Comparison of ENCODE assay signal across 11 cellular contexts in genomic region chr5:169745441-169746146, GRCh38.
DNase-seq lines count a peak whose midpoint lies in the region; ATAC-seq, FAIRE-seq and TF ChIP-seq lines count a peak whose summit lies in the region.
"Had no signal": no experiment of that assay in that cellular context is flagged by ENCODE, and none has a peak within 500 bp of the region (broad histone marks: within the 10 kb centered on the region; RNA-seq: fewer than 3 reads in every experiment).

No MANE protein-coding gene starts in this region.

- H3K9me3 Mint-ChIP-seq in activated T-helper 2 cell treated with anti-CD3 and anti-CD28 coated beads, Interferon-gamma antibody, Interleukin-2, Interleukin-4, amounts not matched to agents 10 μg/mL and 5 μg/mL and 100 μg/mL, durations not matched to agents 14 hours and 24 hours and 36 hours = no peaks in the 10 kb centered on the region
- H3K9me3 Mint-ChIP-seq in glutamatergic neuron (ENCODE audit: unreplicated experiment) (peaks cover 5% of the 10 kb centered on the region), chondrocyte (ENCODE audit: low read depth) (no peaks in the 10 kb centered on the region)

- H3K4me3 ChIP-seq in AG09309 (ENCODE audit: control insufficient read depth, low read depth, low read length) = no peak overlapping the region

- peak overlapping the region; percentile 44 for H3K27ac Mint-ChIP-seq in activated T-helper 2 cell treated with anti-CD3 and anti-CD28 coated beads, Interferon-gamma antibody, Interleukin-2, Interleukin-4, amounts not matched to agents 10 μg/mL and 5 μg/mL and 100 μg/mL, durations not matched to agents 14 hours and 24 hours and 36 hours
- H3K27ac Mint-ChIP-seq in glutamatergic neuron (ENCODE audit: unreplicated experiment) = peak overlapping the region; percentile 13
- H3K27ac Mint-ChIP-seq in chondrocyte (ENCODE audit: unreplicated experiment) = no peak overlapping the region

- ATAC-seq in GM19397 (IDR thresholded peaks at IDR 0.05; ENCODE audit: unreplicated experiment) = no peak
- ATAC-seq: left lobe of liver had no signal

- H3K4me1 Mint-ChIP-seq in activated T-helper 2 cell treated with anti-CD3 and anti-CD28 coated beads, Interferon-gamma antibody, Interleukin-2, Interleukin-4, amounts not matched to agents 10 μg/mL and 5 μg/mL and 100 μg/mL, durations not matched to agents 14 hours and 24 hours and 36 hours (ENCODE audit: low read depth) = peaks cover 10% of the 10 kb centered on the region
- peaks cover 46% of the 10 kb centered on the region for H3K4me1 Mint-ChIP-seq in glutamatergic neuron (ENCODE audit: low read depth, unreplicated experiment)
- peaks cover 41% of the 10 kb centered on the region for H3K4me1 Mint-ChIP-seq in chondrocyte (ENCODE audit: low read depth)

- no peaks in the 10 kb centered on the region for H3K27me3 Mint-ChIP-seq in activated T-helper 2 cell treated with anti-CD3 and anti-CD28 coated beads, Interferon-gamma antibody, Interleukin-2, Interleukin-4, amounts not matched to agents 10 μg/mL and 5 μg/mL and 100 μg/mL, durations not matched to agents 14 hours and 24 hours and 36 hours (ENCODE audit: low read depth)
- H3K27me3 Mint-ChIP-seq in glutamatergic neuron (ENCODE audit: unreplicated experiment) (peaks cover 3% of the 10 kb centered on the region), chondrocyte (ENCODE audit: low read depth) (no peaks in the 10 kb centered on the region)

- FAIRE-seq in GM12892 (lab: Jason Lieb, UNC) = peak; percentile 33

- no peak for TF ChIP-seq CTCF in AG09309 (IDR thresholded peaks at IDR 0.05; ENCODE audit: control insufficient read depth, insufficient read depth, low read depth, low read length, missing control alignments)
- TF ChIP-seq CTCF in glutamatergic neuron (IDR thresholded peaks at IDR 0.05; ENCODE audit: partially characterized antibody, unreplicated experiment) = no peak
- TF ChIP-seq CTCF in chondrocyte (IDR thresholded peaks at IDR 0.05) = no peak

- TF ChIP-seq POLR2A in GM12892 (IDR thresholded peaks at IDR 0.05; ENCODE audit: low read depth, low read length) = no peak

- no peak overlapping the region for H3K4me3 Mint-ChIP-seq in activated T-helper 2 cell treated with anti-CD3 and anti-CD28 coated beads, Interferon-gamma antibody, Interleukin-2, Interleukin-4, amounts not matched to agents 10 μg/mL and 5 μg/mL and 100 μg/mL, durations not matched to agents 14 hours and 24 hours and 36 hours (ENCODE audit: low read depth)
- no peak overlapping the region for H3K4me3 Mint-ChIP-seq in glutamatergic neuron (ENCODE audit: unreplicated experiment)
- H3K4me3 Mint-ChIP-seq in chondrocyte (ENCODE audit: unreplicated experiment) = no peak overlapping the region

- intact Hi-C loops in activated T-helper 2 cell treated with anti-CD3 and anti-CD28 coated beads, Interferon-gamma antibody, Interleukin-2, Interleukin-4, amounts not matched to agents 10 μg/mL and 5 μg/mL and 100 μg/mL, durations not matched to agents 14 hours and 24 hours and 36 hours (cut with micrococcal nuclease) = no loop called here

- peaks cover 73% of the 10 kb centered on the region for H3K36me3 Mint-ChIP-seq in activated T-helper 2 cell treated with anti-CD3 and anti-CD28 coated beads, Interferon-gamma antibody, Interleukin-2, Interleukin-4, amounts not matched to agents 10 μg/mL and 5 μg/mL and 100 μg/mL, durations not matched to agents 14 hours and 24 hours and 36 hours (ENCODE audit: low read depth)
- H3K36me3 Mint-ChIP-seq in glutamatergic neuron (ENCODE audit: unreplicated experiment) (no peaks in the 10 kb centered on the region), chondrocyte (ENCODE audit: low read depth) (no peaks in the 10 kb centered on the region)

- DNase-seq in AG09309 (ENCODE audit: low read depth) (peak; percentile 67), GM12892 (ENCODE audit: insufficient read length) (no peak), glutamatergic neuron (no peak), NCI-H446 treated with DMSO at 0.1 percent for 48 hours (lab: John Stamatoyannopoulos, UW) (no peak), NCI-H524 treated with DMSO at 0.1 percent for 48 hours (lab: John Stamatoyannopoulos, UW) (no peak), chondrocyte (ENCODE audit: low spot score) (no peak)
- no peak for DNase-seq in activated T-helper 2 cell treated with anti-CD3 and anti-CD28 coated beads, Interferon-gamma antibody, Interleukin-2, Interleukin-4, amounts not matched to agents 10 μg/mL and 5 μg/mL and 100 μg/mL, durations not matched to agents 14 hours and 24 hours and 36 hours (ENCODE audit: low spot score)
- DNase-seq: effector memory CD4-positive, alpha-beta T cell; stimulated activated CD8-positive, alpha-beta memory T cell treated with anti-CD3 and anti-CD28 coated beads, Interleukin-4, amount 100 ng/mL, for 48 hours had no signal
